Comparison of ENCODE assay signal across 8 cellular contexts in genomic region chr1:28172690-28173150, GRCh38. TPM values are rescaled to one million over a fixed set of nuclear protein-coding genes. Genes with fewer than 3 reads are reported as not detected.
DNase-seq lines count a peak whose midpoint lies in the region; ATAC-seq and TF ChIP-seq lines count a peak whose summit lies in the region.

No MANE protein-coding gene starts in this region.

- H3F3A ChIP-seq in GM23248 (ENCODE audit: insufficient read depth) (no peaks in the 10 kb centered on the region), neural progenitor cell (ENCODE audit: low read depth) (no peaks in the 10 kb centered on the region)

- peaks cover 33% of the 10 kb centered on the region for H3K27me3 Mint-ChIP-seq in activated naive CD8-positive, alpha-beta T cell treated with anti-CD3 and anti-CD28 coated beads, Interleukin-2, amount 50 U/mL, for 24 hours
- peaks cover 6 to 51% (median 16%) of the 10 kb centered on the region in 5 donors for H3K27me3 Mint-ChIP-seq in naive thymus-derived CD8-positive, alpha-beta T cell
- no peaks in the 10 kb centered on the region for H3K27me3 Mint-ChIP-seq in neural progenitor cell (ENCODE audit: insufficient read depth, low read depth)

- H3K79me2 ChIP-seq in GM23248 (ENCODE audit: insufficient read depth) (no peaks in the 10 kb centered on the region), neural progenitor cell (ENCODE audit: low read depth) (no peaks in the 10 kb centered on the region)

- POLR2A ChIA-PET in naive thymus-derived CD8-positive, alpha-beta T cell (lab: Charles Lee): interaction anchor here (0.7 to 1.1 kb wide), 3 partner anchors 85 to 542 kb away, joined by 4 to 7 read pairs (median 7); no protein-coding TSS in a partner anchor

- H3K27ac Mint-ChIP-seq in activated naive CD8-positive, alpha-beta T cell treated with anti-CD3 and anti-CD28 coated beads, Interleukin-2, amount 50 U/mL, for 24 hours: peak overlapping the region; percentile 57
- peak overlapping the region in 4 of 10 donors; percentile 3 to 64 (median 32) for H3K27ac Mint-ChIP-seq in naive thymus-derived CD8-positive, alpha-beta T cell
- no peak overlapping the region for H3K27ac Mint-ChIP-seq in neural progenitor cell

- H3K9me2 ChIP-seq in GM23248 (ENCODE audit: insufficient read depth): no peaks in the 10 kb centered on the region

- DNase-seq in GM23248: no peak
- peak; percentile 43 for DNase-seq in LNCaP clone FGC (ENCODE audit: low read depth)
- DNase-seq in activated naive CD8-positive, alpha-beta T cell treated with anti-CD3 and anti-CD28 coated beads, Interleukin-2, amount 50 U/mL, for 24 hours: peak; percentile 54
- peak in 4 of 10 donors; percentile 26 to 39 (median 36) for DNase-seq in naive thymus-derived CD8-positive, alpha-beta T cell
- no peak for DNase-seq in NCI-H345 treated with DMSO at 0.1 percent for 48 hours (lab: John Stamatoyannopoulos, UW; ENCODE audit: unreplicated experiment)
- no peak for DNase-seq in dermis blood vessel endothelial cell
- DNase-seq in neural progenitor cell (ENCODE audit: low spot score): no peak

- no peak overlapping the region for H3K27ac ChIP-seq in GM23248
- no peak overlapping the region for H3K27ac ChIP-seq in neural progenitor cell

- H3K9me3 ChIP-seq in GM23248 (ENCODE audit: low read depth) (no peaks in the 10 kb centered on the region), neural progenitor cell (ENCODE audit: low read depth) (no peaks in the 10 kb centered on the region)

- TF ChIP-seq CTCF in LNCaP clone FGC (IDR thresholded peaks at IDR 0.05; ENCODE audit: control insufficient read depth, extremely low read depth, insufficient read depth) (no peak), neural progenitor cell (IDR thresholded peaks at IDR 0.05) (no peak)

- H3K4me3 ChIP-seq in GM23248: no peak overlapping the region
- H3K4me3 ChIP-seq in LNCaP clone FGC (ENCODE audit: low read depth, low read length): no peak overlapping the region
- H3K4me3 ChIP-seq in neural progenitor cell: no peak overlapping the region

- H3K36me3 ChIP-seq in GM23248 (ENCODE audit: low read depth) (no peaks in the 10 kb centered on the region), neural progenitor cell (no peaks in the 10 kb centered on the region)

- H3K4me1 ChIP-seq in GM23248 (ENCODE audit: insufficient read depth) (no peaks in the 10 kb centered on the region), neural progenitor cell (no peaks in the 10 kb centered on the region)

- H3K9me3 Mint-ChIP-seq in activated naive CD8-positive, alpha-beta T cell treated with anti-CD3 and anti-CD28 coated beads, Interleukin-2, amount 50 U/mL, for 24 hours: no peaks in the 10 kb centered on the region
- H3K9me3 Mint-ChIP-seq in naive thymus-derived CD8-positive, alpha-beta T cell: no peaks in the 10 kb centered on the region
- H3K9me3 Mint-ChIP-seq in neural progenitor cell: no peaks in the 10 kb centered on the region

- no peaks in the 10 kb centered on the region for H4K20me1 ChIP-seq in GM23248 (ENCODE audit: insufficient read depth)
- H4K20me1 ChIP-seq in neural progenitor cell (ENCODE audit: low read depth): no peaks in the 10 kb centered on the region

- ATAC-seq in GM18511 (IDR thresholded peaks at IDR 0.05; ENCODE audit: unreplicated experiment): peak; percentile 79
- ATAC-seq in activated naive CD8-positive, alpha-beta T cell treated with anti-CD3 and anti-CD28 coated beads, Interleukin-2, amount 50 U/mL, for 24 hours: peak; percentile 47
- peak in 1 of 2 donors; percentile 28 for ATAC-seq in naive thymus-derived CD8-positive, alpha-beta T cell

- H3K9ac ChIP-seq in GM23248 (no peak overlapping the region), neural progenitor cell (no peak overlapping the region)

- peaks cover 61% of the 10 kb centered on the region for H3K4me1 Mint-ChIP-seq in activated naive CD8-positive, alpha-beta T cell treated with anti-CD3 and anti-CD28 coated beads, Interleukin-2, amount 50 U/mL, for 24 hours
- H3K4me1 Mint-ChIP-seq in naive thymus-derived CD8-positive, alpha-beta T cell: peaks cover 28 to 86% (median 49%) of the 10 kb centered on the region in 4 donors
- peaks cover 27% of the 10 kb centered on the region for H3K4me1 Mint-ChIP-seq in neural progenitor cell

- H3K36me3 Mint-ChIP-seq in activated naive CD8-positive, alpha-beta T cell treated with anti-CD3 and anti-CD28 coated beads, Interleukin-2, amount 50 U/mL, for 24 hours (ENCODE audit: low read depth): peaks cover 2% of the 10 kb centered on the region
- H3K36me3 Mint-ChIP-seq in naive thymus-derived CD8-positive, alpha-beta T cell: no peaks in the 10 kb centered on the region
- H3K36me3 Mint-ChIP-seq in neural progenitor cell: no peaks in the 10 kb centered on the region

- WGBS in GM23248 (ENCODE audit: low coverage in 1 of 2, low lambda C conversion rate in 2 of 2, missing lambda C conversion rate in 2 of 2), 2 experiments: 46 to 53% methylated on average over 8 of the region's 8 CpGs

- in situ Hi-C loops in GM23248 (cut with MboI): no loop called here

- H2AFZ ChIP-seq in GM23248 (peak overlapping the region; percentile 38; the same call in 1 of the 2 replicates), neural progenitor cell (replicated peaks) (no peak overlapping the region)

- H3K4me3 Mint-ChIP-seq in activated naive CD8-positive, alpha-beta T cell treated with anti-CD3 and anti-CD28 coated beads, Interleukin-2, amount 50 U/mL, for 24 hours: peak overlapping the region; percentile 16
- H3K4me3 Mint-ChIP-seq in naive thymus-derived CD8-positive, alpha-beta T cell: peak overlapping the region in 9 of 10 donors; percentile 7 to 70 (median 58)
- H3K4me3 Mint-ChIP-seq in neural progenitor cell: no peak overlapping the region

- H3K4me2 ChIP-seq in GM23248 (ENCODE audit: unreplicated experiment): no peak overlapping the region
- H3K4me2 ChIP-seq in neural progenitor cell: no peak overlapping the region

- no peaks in the 10 kb centered on the region for H3K27me3 ChIP-seq in GM23248 (replicated peaks; ENCODE audit: insufficient read depth)
- no peaks in the 10 kb centered on the region for H3K27me3 ChIP-seq in neural progenitor cell

RNA-seq across cellular contexts. Expression of gene PTAFR, which starts 3.8 kb away (rescaled TPM):
- not detected in 2 replicates for total RNA-seq in GM23248 (2014; rRNA removed; shearing (Covaris generic))
- polyA plus RNA-seq in GM23248 (2016; fragmentation: Nextera tagmentation; extraction: Ambion mirVana): 0.08 TPM in 1 of 2 replicates, not detected in the other
- total RNA-seq in naive thymus-derived CD8-positive, alpha-beta T cell: 1 to 10 TPM in 1 of 2 experiments, under 1 TPM in 1; 0.70 to 1.1 TPM
- under 1 TPM; 0.34 to 0.84 (median 0.68) TPM for polyA plus RNA-seq in naive thymus-derived CD8-positive, alpha-beta T cell
- total RNA-seq in dermis blood vessel endothelial cell (0.05 and 0.17 TPM in 2 replicates), neural progenitor cell (ENCODE audit: low replicate concordance) (not detected in 2 replicates)

Comparison
In these comparisons a context has a peak if more than half of its experiments do, and no peak if none do; other contexts are left out.
1. DNase-seq: peak in LNCaP clone FGC (single experiment) and activated naive CD8-positive, alpha-beta T cell treated with anti-CD3 and anti-CD28 coated beads, Interleukin-2, amount 50 U/mL, for 24 hours (single experiment); none in GM23248 (single experiment), NCI-H345 treated with DMSO at 0.1 percent for 48 hours (single experiment), dermis blood vessel endothelial cell (single experiment) and neural progenitor cell (single experiment).